Comparison of ENCODE assay signal across 8 cellular contexts in the genomic region with DNA sequence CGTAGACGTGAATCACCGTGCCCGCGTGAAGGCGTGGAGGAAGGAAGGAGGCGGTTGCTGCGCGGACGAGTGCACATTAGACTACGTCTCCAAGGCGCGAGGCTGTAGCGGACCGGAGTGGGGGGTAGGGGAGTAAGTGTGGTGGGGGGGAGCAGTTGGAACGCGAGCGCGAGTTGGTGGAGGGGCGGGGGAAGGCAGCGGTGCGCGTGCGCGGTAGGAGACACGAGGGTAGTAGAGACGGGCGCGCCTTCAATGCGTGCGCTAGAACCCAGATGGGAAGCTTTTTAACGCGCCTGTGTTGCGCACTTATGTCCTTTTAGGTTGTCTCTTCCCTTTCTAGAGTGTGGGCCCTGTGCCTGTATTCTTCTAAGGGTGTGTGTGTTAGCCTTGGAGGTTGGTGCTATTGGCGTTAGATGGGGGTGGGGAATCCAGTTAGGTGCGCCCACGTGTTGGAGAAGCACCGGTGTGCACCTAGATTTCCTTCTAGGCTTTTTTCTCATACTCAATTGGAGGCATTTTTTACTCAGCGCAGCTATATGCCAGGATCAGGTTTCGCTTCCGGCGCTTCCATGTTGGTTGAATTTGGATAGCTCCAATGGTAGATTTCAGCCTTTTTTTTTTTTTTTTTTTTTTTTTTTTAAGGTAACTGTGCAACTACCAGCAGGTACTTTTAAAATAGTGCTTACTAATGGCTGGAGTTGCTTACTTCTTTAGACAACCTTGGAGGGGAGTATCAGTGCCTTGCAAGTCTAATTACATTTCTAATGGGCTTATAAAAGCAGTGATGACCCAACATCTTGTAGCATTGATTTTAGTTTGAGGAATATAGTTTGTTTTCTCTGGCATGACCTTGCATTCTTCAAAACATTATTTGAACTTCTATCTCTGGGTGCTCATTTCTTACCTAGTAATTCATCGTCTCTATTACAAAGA.
DNase-seq lines count a peak whose midpoint lies in the region; ATAC-seq lines count a peak whose summit lies in the region.

No MANE protein-coding gene starts in this region.

- peaks cover 40% of the 10 kb centered on the region for H3K4me1 ChIP-seq in effector memory CD4-positive, alpha-beta T cell (ENCODE audit: control insufficient read depth, insufficient read depth, low read length, poor library complexity, severe bottlenecking)

- no peaks in the 10 kb centered on the region for H3K9me3 Mint-ChIP-seq in memory B cell

- H3K9me3 ChIP-seq in effector memory CD4-positive, alpha-beta T cell (ENCODE audit: control insufficient read depth, low read length) = no peaks in the 10 kb centered on the region

- H3K4me3 Mint-ChIP-seq in memory B cell = peak overlapping the region; percentile 94

- peak overlapping the region; percentile 97 for H3K27ac Mint-ChIP-seq in memory B cell

- peaks cover 26% of the 10 kb centered on the region for H3K4me1 Mint-ChIP-seq in memory B cell

- H3K36me3 Mint-ChIP-seq in memory B cell = peaks cover 3% of the 10 kb centered on the region

- H3K36me3 ChIP-seq in effector memory CD4-positive, alpha-beta T cell (ENCODE audit: control insufficient read depth, insufficient read depth, low read length) = peaks cover 13% of the 10 kb centered on the region

- no peaks in the 10 kb centered on the region for H3K27me3 ChIP-seq in effector memory CD4-positive, alpha-beta T cell (replicated peaks; ENCODE audit: control insufficient read depth, insufficient read depth, low read length, poor library complexity, severe bottlenecking)

- ATAC-seq in HG03135 (IDR thresholded peaks at IDR 0.05; ENCODE audit: unreplicated experiment) = peak; percentile 18
- ATAC-seq in memory B cell (ENCODE audit: low read depth) = peak; percentile 18
- ATAC-seq in HG03378 (IDR thresholded peaks at IDR 0.05; ENCODE audit: unreplicated experiment) = no peak

- no peaks in the 10 kb centered on the region for H3K27me3 Mint-ChIP-seq in memory B cell

- peak overlapping the region; percentile 94 for H3K4me3 ChIP-seq in effector memory CD4-positive, alpha-beta T cell (ENCODE audit: insufficient read depth, low read depth, low read length, poor library complexity, severe bottlenecking)

- H3K27ac ChIP-seq in effector memory CD4-positive, alpha-beta T cell (ENCODE audit: insufficient read depth, low read length, poor library complexity, severe bottlenecking) = peak overlapping the region; percentile 93

- DNase-seq in DMS153 (lab: John Stamatoyannopoulos, UW) (peak; percentile 22), NCI-H82 treated with DMSO at 0.1 percent for 48 hours (lab: John Stamatoyannopoulos, UW; ENCODE audit: unreplicated experiment) (peak; percentile 71), memory B cell (ENCODE audit: low spot score in 2 of 2) (peak in 1 of 2 donors; percentile 59)
- peak; percentile 91 for DNase-seq in activated CD8-positive, alpha-beta memory T cell treated with anti-CD3 and anti-CD28 coated beads for 24 hours
- peak; percentile 59 to 71 (median 62) for DNase-seq in effector memory CD4-positive, alpha-beta T cell
- DNase-seq in stimulated activated CD8-positive, alpha-beta memory T cell treated with anti-CD3 and anti-CD28 coated beads, Interleukin-12 subunit alpha, Interleukin-12 subunit beta, amount 100 ng/mL, for 24 hours (ENCODE audit: extremely low read depth) = peak; percentile 59
